ENCODE assay signal across 21 cellular contexts in genomic region chr15:92392966-92393286, GRCh38. TPM values are rescaled to one million over a fixed set of nuclear protein-coding genes. Genes with fewer than 3 reads are reported as not detected.
DNase-seq lines count a peak whose midpoint lies in the region; ATAC-seq and TF ChIP-seq lines count a peak whose summit lies in the region.
"Had no signal": no experiment of that assay in that cellular context is flagged by ENCODE, and none has a peak within 500 bp of the region (broad histone marks: within the 10 kb centered on the region; RNA-seq: fewer than 3 reads in every experiment).

No MANE protein-coding gene starts in this region.

- peaks cover 11% of the 10 kb centered on the region for H3K4me1 Mint-ChIP-seq in type B pancreatic cell (ENCODE audit: unreplicated experiment)

- H2BK15ac ChIP-seq in mesendoderm (replicated peaks; ENCODE audit: low read depth): no peak overlapping the region

- no peak overlapping the region for H3K23ac ChIP-seq in mesendoderm (ENCODE audit: low read length)

- H4K5ac ChIP-seq in mesendoderm (ENCODE audit: low read length): no peak overlapping the region

- H3K4me2 ChIP-seq in mesendoderm (ENCODE audit: low read length): peak overlapping the region; percentile 41

- H3K4me1 ChIP-seq in cardiac muscle cell (ENCODE audit: low read depth): peaks cover 5% of the 10 kb centered on the region
- peaks cover 0 to 22% (median 6%) of the 10 kb centered on the region in 9 donors for H3K4me1 ChIP-seq in heart right ventricle
- H3K4me1 ChIP-seq in ectodermal cell (ENCODE audit: control insufficient read depth, insufficient read depth, low read length): peaks cover 21% of the 10 kb centered on the region
- H3K4me1 ChIP-seq in mesendoderm (ENCODE audit: control insufficient read depth, low read depth, low read length): no peaks in the 10 kb centered on the region

- H3K79me1 ChIP-seq in mesendoderm (ENCODE audit: low read length): peaks cover 2% of the 10 kb centered on the region

- no peak overlapping the region for H2BK5ac ChIP-seq in mesendoderm (ENCODE audit: low read length)

- no peak overlapping the region for H3K4ac ChIP-seq in mesendoderm (ENCODE audit: low read depth, low read length)

- peak overlapping the region; percentile 64 for H3K9ac ChIP-seq in mesendoderm (ENCODE audit: low read length)

- peaks cover 66% of the 10 kb centered on the region for H3K27me3 Mint-ChIP-seq in type B pancreatic cell

- H3K18ac ChIP-seq in mesendoderm (ENCODE audit: low read length): no peak overlapping the region

- H3K9me3 ChIP-seq in cardiac muscle cell (ENCODE audit: low read depth) (no peaks in the 10 kb centered on the region), heart right ventricle (no peaks in the 10 kb centered on the region), ectodermal cell (ENCODE audit: control insufficient read depth, low read length) (no peaks in the 10 kb centered on the region)
- H3K9me3 ChIP-seq: MG63, transverse colon had no signal

- WGBS in heart right ventricle, 2 donors: 15 to 16% methylated on average over 15 of the region's 15 CpGs
- WGBS in ectodermal cell, 2 experiments: 8 to 12% methylated on average over 15 of the region's 15 CpGs
- WGBS in mesendoderm (ENCODE audit: extremely low coverage, insufficient coverage, low lambda C conversion rate): no CpG with 5 or more reads among the region's 15 CpGs

- H3K4me3 ChIP-seq in cardiac muscle cell (peak overlapping the region; percentile 72), heart right ventricle (peak overlapping the region in 4 of 10 donors; percentile 42 to 64 (median 60)), ectodermal cell (ENCODE audit: insufficient read depth, low read depth, low read length) (peak overlapping the region; percentile 92), mesendoderm (ENCODE audit: low read length) (no peak overlapping the region)

- DNase-seq in cardiac muscle cell (ENCODE audit: low read depth in 1 of 2, low spot score in 1 of 2) (no peak), heart right ventricle (no peak), mesendoderm (no peak), type B pancreatic cell (ENCODE audit: extremely low spot score, unreplicated experiment) (no peak), inferior parietal cortex (ENCODE audit: extremely low spot score) (no peak), DMS79 treated with DMSO at 0.1 percent for 48 hours (lab: John Stamatoyannopoulos, UW) (no peak)
- DNase-seq: activated CD4-positive, alpha-beta T cell treated with anti-CD3 and anti-CD28 coated beads, Interleukin-2, amount 10 ng/mL, durations not matched to agents 7 days and 5 days; activated naive CD4-positive, alpha-beta T cell treated with Interleukin-2 at 50 U/mL for 16 hours; cortex of kidney; DMS153; foreskin melanocyte; mesenchymal stem cell; NCI-H1930; SW 1271; transverse colon had no signal

- no peaks in the 10 kb centered on the region for H3K9me3 Mint-ChIP-seq in type B pancreatic cell
- H3K9me3 Mint-ChIP-seq: activated CD4-positive, alpha-beta T cell treated with anti-CD3 and anti-CD28 coated beads, Interleukin-2, amount 10 ng/mL, durations not matched to agents 7 days and 5 days; stimulated activated naive CD8-positive, alpha-beta T cell treated with anti-CD3 and anti-CD28 coated beads, Interleukin-15, Interleukin-2, amounts not matched to agents 100 ng/mL and 50 ng/mL, for 24 hours had no signal

- no peaks in the 10 kb centered on the region for H3K79me2 ChIP-seq in mesendoderm (ENCODE audit: control insufficient read depth, insufficient read depth, low read length)

- H3K4me3 Mint-ChIP-seq in type B pancreatic cell: peak overlapping the region; percentile 90
- H3K4me3 Mint-ChIP-seq: activated CD4-positive, alpha-beta T cell treated with anti-CD3 and anti-CD28 coated beads, Interleukin-2, amount 10 ng/mL, durations not matched to agents 7 days and 5 days; stimulated activated naive CD8-positive, alpha-beta T cell treated with anti-CD3 and anti-CD28 coated beads, Interleukin-15, Interleukin-2, amounts not matched to agents 100 ng/mL and 50 ng/mL, for 24 hours had no signal

- intact Hi-C loops in heart right ventricle (cut with DNase I): loop anchor here in 2 of 10 donors (10.0 kb wide), 3 partner anchors 62 to 322 kb away; no protein-coding TSS in a partner anchor

- no peak for TF ChIP-seq CTCF in cardiac muscle cell (IDR thresholded peaks at IDR 0.05; ENCODE audit: low read depth, low read length)
- no peak for TF ChIP-seq CTCF in heart right ventricle (IDR thresholded peaks at IDR 0.05)
- TF ChIP-seq CTCF in type B pancreatic cell (conservative IDR thresholded peaks at IDR 0.05): no peak

- H3K27ac Mint-ChIP-seq in type B pancreatic cell: peak overlapping the region; percentile 76
- H3K27ac Mint-ChIP-seq: activated CD4-positive, alpha-beta T cell treated with anti-CD3 and anti-CD28 coated beads, Interleukin-2, amount 10 ng/mL, durations not matched to agents 7 days and 5 days; CD14-positive monocyte; stimulated activated naive CD8-positive, alpha-beta T cell treated with anti-CD3 and anti-CD28 coated beads, Interleukin-15, Interleukin-2, amounts not matched to agents 100 ng/mL and 50 ng/mL, for 24 hours had no signal

- H2BK120ac ChIP-seq in mesendoderm (ENCODE audit: low read depth, low read length): no peak overlapping the region

- ATAC-seq in heart right ventricle (no peak), GM18519 (IDR thresholded peaks at IDR 0.05; ENCODE audit: low FRiP score, unreplicated experiment) (no peak)

- peaks cover 8% of the 10 kb centered on the region for H3K36me3 Mint-ChIP-seq in type B pancreatic cell
- H3K36me3 Mint-ChIP-seq: CD14-positive monocyte had no signal

- H3K27ac ChIP-seq in cardiac muscle cell (no peak overlapping the region), heart right ventricle (no peak overlapping the region), ectodermal cell (ENCODE audit: insufficient read depth, low read depth, low read length, poor library complexity, severe bottlenecking) (peak overlapping the region; percentile 67), mesendoderm (ENCODE audit: low read depth, low read length) (no peak overlapping the region)
- H3K27ac ChIP-seq: epithelial cell of prostate, transverse colon had no signal

- H4K8ac ChIP-seq in mesendoderm (ENCODE audit: low read depth, low read length): no peak overlapping the region

- peak overlapping the region; percentile 77 for H3K56ac ChIP-seq in mesendoderm (ENCODE audit: low read length)

- no peak overlapping the region for H2AK5ac ChIP-seq in mesendoderm (ENCODE audit: low read length)

- H3K36me3 ChIP-seq in cardiac muscle cell (no peaks in the 10 kb centered on the region), heart right ventricle (no peaks in the 10 kb centered on the region), ectodermal cell (ENCODE audit: control insufficient read depth, insufficient read depth, low read length) (no peaks in the 10 kb centered on the region), mesendoderm (ENCODE audit: control insufficient read depth, insufficient read depth, low read length) (no peaks in the 10 kb centered on the region)
- H3K36me3 ChIP-seq: MG63, transverse colon had no signal

- H3K27me3 ChIP-seq in cardiac muscle cell (peaks cover 28% of the 10 kb centered on the region), heart right ventricle (peaks cover 3 to 89% (median 56%) of the 10 kb centered on the region in 7 donors), ectodermal cell (ENCODE audit: control insufficient read depth, insufficient read depth, low read length, poor library complexity, severe bottlenecking) (peaks cover 16% of the 10 kb centered on the region), mesendoderm (ENCODE audit: insufficient read depth, low read length, poor library complexity) (peaks cover 2% of the 10 kb centered on the region)

RNA-seq across cellular contexts. Expression of gene ST8SIA2, which starts 0.8 kb away (rescaled TPM):
- total RNA-seq in cardiac muscle cell: 4.8 and 5.9 TPM in 2 replicates
- polyA plus RNA-seq in cardiac muscle cell: 4.0 and 4.5 TPM in 2 replicates
- total RNA-seq in heart right ventricle: 10 to 100 TPM in 2 of 10 donors, 1 to 10 TPM in 6, under 1 TPM in 2; 0.41 to 12.2 (median 4.7) TPM
- polyA plus RNA-seq in heart right ventricle: 1 to 10 TPM in 1 of 2 donors, under 1 TPM in 1; 0.23 to 1.2 TPM
- polyA plus RNA-seq in ectodermal cell (2013, experiment 1 of 4): 29.5 TPM
- 33.5 TPM for polyA plus RNA-seq in ectodermal cell (2013, experiment 2 of 4)
- polyA plus RNA-seq in ectodermal cell (2013, experiment 3 of 4): 21.8 TPM
- 24.8 TPM for polyA plus RNA-seq in ectodermal cell (2013, experiment 4 of 4)
- 4.9 TPM for polyA plus RNA-seq in mesendoderm (2013, experiment 1 of 2)
- 4.6 TPM for polyA plus RNA-seq in mesendoderm (2013, experiment 2 of 2)
- total RNA-seq in type B pancreatic cell (ENCODE audit: low replicate concordance): 8.8 and 16.8 TPM in 2 replicates
- total RNA-seq: activated CD4-positive, alpha-beta T cell treated with anti-CD3 and anti-CD28 coated beads, Interleukin-2, amount 10 ng/mL, durations not matched to agents 7 days and 5 days had no signal
- polyA plus RNA-seq: CD14-positive monocyte had no signal
